Comparison of ENCODE assay signal across 8 cellular contexts in the genomic region with DNA sequence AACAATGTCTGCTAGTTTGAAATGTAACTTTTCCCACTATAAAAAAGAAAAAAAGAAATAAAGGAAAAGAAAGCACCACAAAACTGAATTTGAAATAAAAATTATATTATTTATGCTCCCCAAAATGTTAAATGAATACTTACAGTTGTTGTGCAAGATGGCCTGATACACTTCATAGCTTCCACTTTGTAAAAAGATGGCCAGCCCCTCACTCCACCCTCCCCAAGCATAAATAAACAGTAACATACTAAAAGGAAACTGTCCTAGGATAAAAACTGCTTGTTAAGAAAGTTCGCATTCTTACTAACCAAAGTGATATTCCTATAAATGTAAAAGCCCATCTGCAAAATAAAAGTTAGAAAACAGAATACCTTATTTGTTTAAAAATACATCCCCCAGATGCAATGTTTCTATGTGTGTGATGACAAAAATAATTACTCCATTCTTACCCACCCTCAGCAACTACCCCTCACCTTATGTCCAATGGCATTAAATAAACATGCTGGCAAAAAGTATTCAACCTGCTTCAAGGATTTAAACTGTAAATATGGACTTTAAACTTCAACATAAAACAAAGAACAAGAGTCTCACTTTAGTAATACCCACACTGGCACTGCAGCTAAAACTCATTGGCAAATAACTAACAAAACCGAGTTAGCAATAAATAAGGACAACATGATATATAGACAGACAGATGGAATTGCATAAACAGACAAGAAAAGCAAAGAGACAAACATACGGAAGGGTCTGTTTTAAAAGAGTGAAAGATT. TPM values are rescaled to one million over a fixed set of nuclear protein-coding genes. Genes with fewer than 3 reads are reported as not detected.
DNase-seq lines count a peak whose midpoint lies in the region; ATAC-seq lines count a peak whose summit lies in the region.

No MANE protein-coding gene starts in this region.

- CTCF ChIA-PET in activated CD4-positive, alpha-beta T cell treated with anti-CD3 and anti-CD28 coated beads, Interleukin-2, amount 10 ng/mL, durations not matched to agents 7 days and 5 days (lab: Charles Lee), result no interaction called here

- H3K4me3 ChIP-seq in thymus (ENCODE audit: low read length), result peak overlapping the region; percentile 37

- H3K27me3 ChIP-seq in thymus (ENCODE audit: control insufficient read depth, insufficient read depth), result no peaks in the 10 kb centered on the region

- peak overlapping the region; percentile 31 for H3K27ac Mint-ChIP-seq in activated CD4-positive, alpha-beta T cell treated with anti-CD3 and anti-CD28 coated beads, Interleukin-2, amount 10 ng/mL, durations not matched to agents 7 days and 5 days
- H3K27ac Mint-ChIP-seq in memory B cell, result peak overlapping the region; percentile 90

- H3K27ac ChIP-seq in thymus (ENCODE audit: low read depth), result no peak overlapping the region

- no peaks in the 10 kb centered on the region for H3K9me3 ChIP-seq in thymus (ENCODE audit: control insufficient read depth)

- H3K9me3 Mint-ChIP-seq in activated CD4-positive, alpha-beta T cell treated with anti-CD3 and anti-CD28 coated beads, Interleukin-2, amount 10 ng/mL, durations not matched to agents 7 days and 5 days, result peaks cover 5% of the 10 kb centered on the region
- H3K9me3 Mint-ChIP-seq in memory B cell, result peaks cover under 1% of the 10 kb centered on the region

- H3K4me1 Mint-ChIP-seq in activated CD4-positive, alpha-beta T cell treated with anti-CD3 and anti-CD28 coated beads, Interleukin-2, amount 10 ng/mL, durations not matched to agents 7 days and 5 days, result peaks cover 22% of the 10 kb centered on the region
- H3K4me1 Mint-ChIP-seq in memory B cell, result peaks cover 30% of the 10 kb centered on the region

- WGBS in thymus, result 63% methylated on average over 3 of the region's 3 CpGs

- POLR2A ChIA-PET in activated CD4-positive, alpha-beta T cell treated with anti-CD3 and anti-CD28 coated beads, Interleukin-2, amount 10 ng/mL, durations not matched to agents 7 days and 5 days (lab: Charles Lee), result no interaction called here

- no peaks in the 10 kb centered on the region for H3K36me3 ChIP-seq in thymus (ENCODE audit: control insufficient read depth, insufficient read depth)

- H3K27me3 Mint-ChIP-seq in activated CD4-positive, alpha-beta T cell treated with anti-CD3 and anti-CD28 coated beads, Interleukin-2, amount 10 ng/mL, durations not matched to agents 7 days and 5 days, result no peaks in the 10 kb centered on the region
- H3K27me3 Mint-ChIP-seq in memory B cell, result no peaks in the 10 kb centered on the region

- ATAC-seq in memory B cell (ENCODE audit: low read depth), result no peak
- no peak for ATAC-seq in GM18909 (IDR thresholded peaks at IDR 0.05; ENCODE audit: poor library complexity, unreplicated experiment)

- peaks cover 6% of the 10 kb centered on the region for H3K36me3 Mint-ChIP-seq in activated CD4-positive, alpha-beta T cell treated with anti-CD3 and anti-CD28 coated beads, Interleukin-2, amount 10 ng/mL, durations not matched to agents 7 days and 5 days (ENCODE audit: low read depth)
- peaks cover 14% of the 10 kb centered on the region for H3K36me3 Mint-ChIP-seq in memory B cell

- DNase-seq in activated CD4-positive, alpha-beta T cell treated with anti-CD3 and anti-CD28 coated beads, Interleukin-2, amount 10 ng/mL, durations not matched to agents 7 days and 5 days, result no peak
- no peak for DNase-seq in activated CD4-positive, alpha-beta T cell treated with anti-CD3 and anti-CD28 coated beads for 1 hour
- DNase-seq in astrocyte of the hippocampus (ENCODE audit: low read depth, low spot score), result peak; percentile 13
- DNase-seq in memory B cell (ENCODE audit: low spot score in 2 of 2), result no peak
- no peak for DNase-seq in NCI-H2227 treated with DMSO at 0.1 percent for 48 hours (lab: John Stamatoyannopoulos, UW)
- DNase-seq in NCI-H510A treated with DMSO at 0.1 percent for 48 hours (lab: John Stamatoyannopoulos, UW), result no peak

- peak overlapping the region; percentile 74 for H3K4me3 Mint-ChIP-seq in activated CD4-positive, alpha-beta T cell treated with anti-CD3 and anti-CD28 coated beads, Interleukin-2, amount 10 ng/mL, durations not matched to agents 7 days and 5 days
- peak overlapping the region; percentile 22 for H3K4me3 Mint-ChIP-seq in memory B cell

- H3K4me1 ChIP-seq in thymus (ENCODE audit: control insufficient read depth, insufficient read depth, low read length), result peaks cover 2% of the 10 kb centered on the region

RNA-seq across cellular contexts. Expression of a gene that starts 47.8 kb away (rescaled TPM):
- total RNA-seq in activated CD4-positive, alpha-beta T cell treated with anti-CD3 and anti-CD28 coated beads, Interleukin-2, amount 10 ng/mL, durations not matched to agents 7 days and 5 days, result 10 to 100 TPM; 11.0 to 11.4 TPM
- 1.2 TPM for polyA plus RNA-seq in thymus
